In genomic region chr6:20400476-20401402, GRCh38 we compare ENCODE assay signal across 1 cellular context.
A peak's percentile ranks its signal among the peaks of the same experiment; 100 is the strongest.
TF ChIP-seq lines count a peak whose summit lies in the region.

No MANE protein-coding gene starts in this region.

TF ChIP-seq in K562, 482 proteins besides CTCF, POLR2A, EP300 and RAD21 (continued from another document and continues in another):
- TF ChIP-seq RHOXF2B (CRISPR knock-in tag; conservative IDR thresholded peaks at IDR 0.05) = no peak
- TF ChIP-seq ZNF79 (CRISPR knock-in tag; IDR thresholded peaks at IDR 0.05; ENCODE audit: low read depth) = no peak
- TF ChIP-seq, protein P1, sequence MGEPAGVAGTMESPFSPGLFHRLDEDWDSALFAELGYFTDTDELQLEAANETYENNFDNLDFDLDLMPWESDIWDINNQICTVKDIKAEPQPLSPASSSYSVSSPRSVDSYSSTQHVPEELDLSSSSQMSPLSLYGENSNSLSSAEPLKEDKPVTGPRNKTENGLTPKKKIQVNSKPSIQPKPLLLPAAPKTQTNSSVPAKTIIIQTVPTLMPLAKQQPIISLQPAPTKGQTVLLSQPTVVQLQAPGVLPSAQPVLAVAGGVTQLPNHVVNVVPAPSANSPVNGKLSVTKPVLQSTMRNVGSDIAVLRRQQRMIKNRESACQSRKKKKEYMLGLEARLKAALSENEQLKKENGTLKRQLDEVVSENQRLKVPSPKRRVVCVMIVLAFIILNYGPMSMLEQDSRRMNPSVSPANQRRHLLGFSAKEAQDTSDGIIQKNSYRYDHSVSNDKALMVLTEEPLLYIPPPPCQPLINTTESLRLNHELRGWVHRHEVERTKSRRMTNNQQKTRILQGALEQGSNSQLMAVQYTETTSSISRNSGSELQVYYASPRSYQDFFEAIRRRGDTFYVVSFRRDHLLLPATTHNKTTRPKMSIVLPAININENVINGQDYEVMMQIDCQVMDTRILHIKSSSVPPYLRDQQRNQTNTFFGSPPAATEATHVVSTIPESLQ (CRISPR knock-in tag; IDR thresholded peaks at IDR 0.05) = no peak
- TF ChIP-seq, protein P2, sequence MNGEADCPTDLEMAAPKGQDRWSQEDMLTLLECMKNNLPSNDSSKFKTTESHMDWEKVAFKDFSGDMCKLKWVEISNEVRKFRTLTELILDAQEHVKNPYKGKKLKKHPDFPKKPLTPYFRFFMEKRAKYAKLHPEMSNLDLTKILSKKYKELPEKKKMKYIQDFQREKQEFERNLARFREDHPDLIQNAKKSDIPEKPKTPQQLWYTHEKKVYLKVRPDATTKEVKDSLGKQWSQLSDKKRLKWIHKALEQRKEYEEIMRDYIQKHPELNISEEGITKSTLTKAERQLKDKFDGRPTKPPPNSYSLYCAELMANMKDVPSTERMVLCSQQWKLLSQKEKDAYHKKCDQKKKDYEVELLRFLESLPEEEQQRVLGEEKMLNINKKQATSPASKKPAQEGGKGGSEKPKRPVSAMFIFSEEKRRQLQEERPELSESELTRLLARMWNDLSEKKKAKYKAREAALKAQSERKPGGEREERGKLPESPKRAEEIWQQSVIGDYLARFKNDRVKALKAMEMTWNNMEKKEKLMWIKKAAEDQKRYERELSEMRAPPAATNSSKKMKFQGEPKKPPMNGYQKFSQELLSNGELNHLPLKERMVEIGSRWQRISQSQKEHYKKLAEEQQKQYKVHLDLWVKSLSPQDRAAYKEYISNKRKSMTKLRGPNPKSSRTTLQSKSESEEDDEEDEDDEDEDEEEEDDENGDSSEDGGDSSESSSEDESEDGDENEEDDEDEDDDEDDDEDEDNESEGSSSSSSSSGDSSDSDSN (IDR thresholded peaks at IDR 0.05; ENCODE audit: borderline replicate concordance in 1 of 2, low read depth in 2 of 2, low read length in 2 of 2) = no peak
- TF ChIP-seq FOXJ3 (CRISPR knock-in tag; IDR thresholded peaks at IDR 0.05) = no peak
- TF ChIP-seq, protein P3, sequence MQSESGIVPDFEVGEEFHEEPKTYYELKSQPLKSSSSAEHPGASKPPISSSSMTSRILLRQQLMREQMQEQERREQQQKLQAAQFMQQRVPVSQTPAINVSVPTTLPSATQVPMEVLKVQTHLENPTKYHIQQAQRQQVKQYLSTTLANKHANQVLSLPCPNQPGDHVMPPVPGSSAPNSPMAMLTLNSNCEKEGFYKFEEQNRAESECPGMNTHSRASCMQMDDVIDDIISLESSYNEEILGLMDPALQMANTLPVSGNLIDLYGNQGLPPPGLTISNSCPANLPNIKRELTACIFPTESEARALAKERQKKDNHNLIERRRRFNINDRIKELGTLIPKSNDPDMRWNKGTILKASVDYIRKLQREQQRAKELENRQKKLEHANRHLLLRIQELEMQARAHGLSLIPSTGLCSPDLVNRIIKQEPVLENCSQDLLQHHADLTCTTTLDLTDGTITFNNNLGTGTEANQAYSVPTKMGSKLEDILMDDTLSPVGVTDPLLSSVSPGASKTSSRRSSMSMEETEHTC (IDR thresholded peaks at IDR 0.05) = no peak
- no peak for TF ChIP-seq DACH1 (IDR thresholded peaks at IDR 0.05; ENCODE audit: partially characterized antibody)
- TF ChIP-seq MYNN (IDR thresholded peaks at IDR 0.05) = no peak; the same call in 1 of the 2 replicates
- TF ChIP-seq MYNN (CRISPR knock-in tag; IDR thresholded peaks at IDR 0.05) = no peak
- no peak for TF ChIP-seq ZNF24 (IDR thresholded peaks at IDR 0.05)
- peak; percentile 38 for TF ChIP-seq SMARCA4 (IDR thresholded peaks at IDR 0.05)
- TF ChIP-seq ZKSCAN3 (CRISPR knock-in tag; IDR thresholded peaks at IDR 0.05) = no peak
- TF ChIP-seq, protein P4, sequence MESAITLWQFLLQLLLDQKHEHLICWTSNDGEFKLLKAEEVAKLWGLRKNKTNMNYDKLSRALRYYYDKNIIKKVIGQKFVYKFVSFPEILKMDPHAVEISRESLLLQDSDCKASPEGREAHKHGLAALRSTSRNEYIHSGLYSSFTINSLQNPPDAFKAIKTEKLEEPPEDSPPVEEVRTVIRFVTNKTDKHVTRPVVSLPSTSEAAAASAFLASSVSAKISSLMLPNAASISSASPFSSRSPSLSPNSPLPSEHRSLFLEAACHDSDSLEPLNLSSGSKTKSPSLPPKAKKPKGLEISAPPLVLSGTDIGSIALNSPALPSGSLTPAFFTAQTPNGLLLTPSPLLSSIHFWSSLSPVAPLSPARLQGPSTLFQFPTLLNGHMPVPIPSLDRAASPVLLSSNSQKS (CRISPR knock-in tag; IDR thresholded peaks at IDR 0.05) = no peak
- TF ChIP-seq POLR3G (IDR thresholded peaks at IDR 0.05; ENCODE audit: extremely low read depth, insufficient read length, insufficient replicate concordance) = no peak
- TF ChIP-seq ZBTB1 (CRISPR knock-in tag; IDR thresholded peaks at IDR 0.05; ENCODE audit: borderline replicate concordance, low read depth) = no peak
- no peak for TF ChIP-seq NFIX (CRISPR knock-in tag; IDR thresholded peaks at IDR 0.05; ENCODE audit: low read depth)
- TF ChIP-seq RBM34 (IDR thresholded peaks at IDR 0.05; ENCODE audit: borderline replicate concordance, insufficient read depth, low read length) = no peak
- no peak for TF ChIP-seq TAF15 (IDR thresholded peaks at IDR 0.05; ENCODE audit: low read depth, low read length)
- TF ChIP-seq ZZZ3 (IDR thresholded peaks at IDR 0.05) = no peak
- no peak for TF ChIP-seq NFATC3 (IDR thresholded peaks at IDR 0.05)
- 0 out of 2 replicates have a peak, but pooled peaks have one; percentile 8 for TF ChIP-seq SIN3B (IDR thresholded peaks at IDR 0.05; ENCODE audit: low read depth)
- no peak for TF ChIP-seq NR0B1 (IDR thresholded peaks at IDR 0.05; ENCODE audit: partially characterized antibody)
- no peak for TF ChIP-seq XRCC5 (IDR thresholded peaks at IDR 0.05; ENCODE audit: low read depth, low read length)
- TF ChIP-seq RNF2 (IDR thresholded peaks at IDR 0.05) = peak; percentile 52; the same call in 1 of the 2 replicates
- no peak for TF ChIP-seq KHSRP (IDR thresholded peaks at IDR 0.05)
- no peak for TF ChIP-seq ZNF668 (CRISPR knock-in tag; IDR thresholded peaks at IDR 0.05)
- TF ChIP-seq PHB2 (IDR thresholded peaks at IDR 0.05; ENCODE audit: low read depth) = no peak; the same call in 1 of the 2 replicates
- TF ChIP-seq, protein P5, sequence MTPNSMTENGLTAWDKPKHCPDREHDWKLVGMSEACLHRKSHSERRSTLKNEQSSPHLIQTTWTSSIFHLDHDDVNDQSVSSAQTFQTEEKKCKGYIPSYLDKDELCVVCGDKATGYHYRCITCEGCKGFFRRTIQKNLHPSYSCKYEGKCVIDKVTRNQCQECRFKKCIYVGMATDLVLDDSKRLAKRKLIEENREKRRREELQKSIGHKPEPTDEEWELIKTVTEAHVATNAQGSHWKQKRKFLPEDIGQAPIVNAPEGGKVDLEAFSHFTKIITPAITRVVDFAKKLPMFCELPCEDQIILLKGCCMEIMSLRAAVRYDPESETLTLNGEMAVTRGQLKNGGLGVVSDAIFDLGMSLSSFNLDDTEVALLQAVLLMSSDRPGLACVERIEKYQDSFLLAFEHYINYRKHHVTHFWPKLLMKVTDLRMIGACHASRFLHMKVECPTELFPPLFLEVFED (CRISPR knock-in tag; conservative IDR thresholded peaks at IDR 0.05) = peak; percentile 77; the same call in 1 of the 2 replicates
- no peak for TF ChIP-seq POLR2H (tag; IDR thresholded peaks at IDR 0.05; ENCODE audit: low read depth)
- peak; percentile 51; the same call in 1 of the 2 replicates for TF ChIP-seq ZNF586 (CRISPR knock-in tag; conservative IDR thresholded peaks at IDR 0.05)
- TF ChIP-seq CHD1 (IDR thresholded peaks at IDR 0.05; ENCODE audit: low read length) = peak; percentile 49
- peak; percentile 54 for TF ChIP-seq BRD9 (IDR thresholded peaks at IDR 0.05; ENCODE audit: low read depth, partially characterized antibody)
- TF ChIP-seq ARID1B (IDR thresholded peaks at IDR 0.05) = peak; percentile 61
- TF ChIP-seq NR2C1 (IDR thresholded peaks at IDR 0.05) = peak; percentile 21; the same call in 1 of the 2 replicates
- TF ChIP-seq NR2C1 (tag; IDR thresholded peaks at IDR 0.05) = no peak
- peak; percentile 37 for TF ChIP-seq TBP (optimal IDR thresholded peaks at IDR 0.05; ENCODE audit: low read depth, low read length)
- TF ChIP-seq ZNF445 (CRISPR knock-in tag; IDR thresholded peaks at IDR 0.05; ENCODE audit: low read depth) = no peak
- TF ChIP-seq NRF1 (conservative IDR thresholded peaks at IDR 0.05 in 1 of 2, IDR thresholded peaks at IDR 0.05 in 1 of 2) = no peak
- no peak for TF ChIP-seq ZNF274 (IDR thresholded peaks at IDR 0.05; ENCODE audit: borderline replicate concordance, low read depth, low read length)
- no peak for TF ChIP-seq HEY1 (CRISPR knock-in tag; IDR thresholded peaks at IDR 0.05; ENCODE audit: borderline replicate concordance)
- no peak for TF ChIP-seq RBBP5 (IDR thresholded peaks at IDR 0.05; ENCODE audit: borderline replicate concordance, insufficient read depth, low read length, poor library complexity, severe bottlenecking)
- TF ChIP-seq MTA3 (IDR thresholded peaks at IDR 0.05; ENCODE audit: borderline replicate concordance) = no peak
- TF ChIP-seq NFRKB (IDR thresholded peaks at IDR 0.05; ENCODE audit: low read depth) = peak; percentile 66
- TF ChIP-seq TEAD1 (CRISPR knock-in tag; IDR thresholded peaks at IDR 0.05) = peak; percentile 86 to 94
- peak; percentile 16 to 46; a peak in 2 of 4 replicates for TF ChIP-seq MAZ (CRISPR knock-in tag; conservative IDR thresholded peaks at IDR 0.05 in 1 of 2, IDR thresholded peaks at IDR 0.05 in 1 of 2)
- TF ChIP-seq CBX8 (IDR thresholded peaks at IDR 0.05; ENCODE audit: borderline replicate concordance, extremely low read depth, low read depth, low read length, poor library complexity, severe bottlenecking) = no peak
- no peak for TF ChIP-seq PPARD (CRISPR knock-in tag; IDR thresholded peaks at IDR 0.05)
- no peak for TF ChIP-seq SMARCA5 (IDR thresholded peaks at IDR 0.05)
- TF ChIP-seq DPF2 (IDR thresholded peaks at IDR 0.05) = peak; percentile 77
- TF ChIP-seq PCBP2 (IDR thresholded peaks at IDR 0.05; ENCODE audit: low read depth, low read length, poor library complexity, severe bottlenecking) = no peak
- TF ChIP-seq MCM3 (IDR thresholded peaks at IDR 0.05) = no peak
- TF ChIP-seq FUS (optimal IDR thresholded peaks at IDR 0.05; ENCODE audit: low read depth, low read length) = no peak
- TF ChIP-seq, protein P6, sequence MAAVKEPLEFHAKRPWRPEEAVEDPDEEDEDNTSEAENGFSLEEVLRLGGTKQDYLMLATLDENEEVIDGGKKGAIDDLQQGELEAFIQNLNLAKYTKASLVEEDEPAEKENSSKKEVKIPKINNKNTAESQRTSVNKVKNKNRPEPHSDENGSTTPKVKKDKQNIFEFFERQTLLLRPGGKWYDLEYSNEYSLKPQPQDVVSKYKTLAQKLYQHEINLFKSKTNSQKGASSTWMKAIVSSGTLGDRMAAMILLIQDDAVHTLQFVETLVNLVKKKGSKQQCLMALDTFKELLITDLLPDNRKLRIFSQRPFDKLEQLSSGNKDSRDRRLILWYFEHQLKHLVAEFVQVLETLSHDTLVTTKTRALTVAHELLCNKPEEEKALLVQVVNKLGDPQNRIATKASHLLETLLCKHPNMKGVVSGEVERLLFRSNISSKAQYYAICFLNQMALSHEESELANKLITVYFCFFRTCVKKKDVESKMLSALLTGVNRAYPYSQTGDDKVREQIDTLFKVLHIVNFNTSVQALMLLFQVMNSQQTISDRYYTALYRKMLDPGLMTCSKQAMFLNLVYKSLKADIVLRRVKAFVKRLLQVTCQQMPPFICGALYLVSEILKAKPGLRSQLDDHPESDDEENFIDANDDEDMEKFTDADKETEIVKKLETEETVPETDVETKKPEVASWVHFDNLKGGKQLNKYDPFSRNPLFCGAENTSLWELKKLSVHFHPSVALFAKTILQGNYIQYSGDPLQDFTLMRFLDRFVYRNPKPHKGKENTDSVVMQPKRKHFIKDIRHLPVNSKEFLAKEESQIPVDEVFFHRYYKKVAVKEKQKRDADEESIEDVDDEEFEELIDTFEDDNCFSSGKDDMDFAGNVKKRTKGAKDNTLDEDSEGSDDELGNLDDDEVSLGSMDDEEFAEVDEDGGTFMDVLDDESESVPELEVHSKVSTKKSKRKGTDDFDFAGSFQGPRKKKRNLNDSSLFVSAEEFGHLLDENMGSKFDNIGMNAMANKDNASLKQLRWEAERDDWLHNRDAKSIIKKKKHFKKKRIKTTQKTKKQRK (IDR thresholded peaks at IDR 0.05; ENCODE audit: borderline replicate concordance, low read depth, low read length) = no peak
- TF ChIP-seq HCFC1 (IDR thresholded peaks at IDR 0.05; ENCODE audit: low read depth, low read length) = no peak; the same call in 1 of the 2 replicates
- no peak for TF ChIP-seq ZKSCAN8 (CRISPR knock-in tag; IDR thresholded peaks at IDR 0.05)
- 0 out of 2 replicates have a peak, but pooled peaks have one; percentile 35 for TF ChIP-seq KLF1 (tag; IDR thresholded peaks at IDR 0.05)
- TF ChIP-seq PRPF4 (IDR thresholded peaks at IDR 0.05; ENCODE audit: insufficient read depth, low read depth, low read length, poor library complexity, severe bottlenecking) = no peak
- TF ChIP-seq ZNF76 (CRISPR knock-in tag; IDR thresholded peaks at IDR 0.05; ENCODE audit: borderline replicate concordance) = 0 out of 2 replicates have a peak, but pooled peaks have one; percentile 56
- no peak for TF ChIP-seq GTF2F1 (IDR thresholded peaks at IDR 0.05; ENCODE audit: low read depth, low read length)
- TF ChIP-seq NR3C1 (CRISPR knock-in tag; IDR thresholded peaks at IDR 0.05) = no peak
- TF ChIP-seq, protein P7, sequence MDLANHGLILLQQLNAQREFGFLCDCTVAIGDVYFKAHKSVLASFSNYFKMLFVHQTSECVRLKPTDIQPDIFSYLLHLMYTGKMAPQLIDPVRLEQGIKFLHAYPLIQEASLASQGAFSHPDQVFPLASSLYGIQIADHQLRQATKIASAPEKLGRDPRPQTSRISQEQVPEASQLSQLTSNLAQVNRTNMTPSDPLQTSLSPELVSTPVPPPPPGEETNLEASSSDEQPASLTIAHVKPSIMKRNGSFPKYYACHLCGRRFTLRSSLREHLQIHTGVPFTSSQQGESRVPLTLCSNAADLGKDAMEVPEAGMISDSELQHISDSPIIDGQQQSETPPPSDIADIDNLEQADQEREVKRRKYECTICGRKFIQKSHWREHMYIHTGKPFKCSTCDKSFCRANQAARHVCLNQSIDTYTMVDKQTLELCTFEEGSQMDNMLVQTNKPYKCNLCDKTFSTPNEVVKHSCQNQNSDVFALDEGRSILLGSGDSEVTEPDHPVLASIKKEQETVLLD (IDR thresholded peaks at IDR 0.05) = peak; percentile 74; the same call in 1 of the 2 replicates
- TF ChIP-seq, protein P8, sequence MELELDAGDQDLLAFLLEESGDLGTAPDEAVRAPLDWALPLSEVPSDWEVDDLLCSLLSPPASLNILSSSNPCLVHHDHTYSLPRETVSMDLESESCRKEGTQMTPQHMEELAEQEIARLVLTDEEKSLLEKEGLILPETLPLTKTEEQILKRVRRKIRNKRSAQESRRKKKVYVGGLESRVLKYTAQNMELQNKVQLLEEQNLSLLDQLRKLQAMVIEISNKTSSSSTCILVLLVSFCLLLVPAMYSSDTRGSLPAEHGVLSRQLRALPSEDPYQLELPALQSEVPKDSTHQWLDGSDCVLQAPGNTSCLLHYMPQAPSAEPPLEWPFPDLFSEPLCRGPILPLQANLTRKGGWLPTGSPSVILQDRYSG (tag; conservative IDR thresholded peaks at IDR 0.05; ENCODE audit: low read depth) = no peak; the same call in 1 of the 2 replicates
- TF ChIP-seq CBFA2T3 (IDR thresholded peaks at IDR 0.05) = peak; percentile 48
